Comparison of ENCODE assay signal across 9 cellular contexts in the genomic region with DNA sequence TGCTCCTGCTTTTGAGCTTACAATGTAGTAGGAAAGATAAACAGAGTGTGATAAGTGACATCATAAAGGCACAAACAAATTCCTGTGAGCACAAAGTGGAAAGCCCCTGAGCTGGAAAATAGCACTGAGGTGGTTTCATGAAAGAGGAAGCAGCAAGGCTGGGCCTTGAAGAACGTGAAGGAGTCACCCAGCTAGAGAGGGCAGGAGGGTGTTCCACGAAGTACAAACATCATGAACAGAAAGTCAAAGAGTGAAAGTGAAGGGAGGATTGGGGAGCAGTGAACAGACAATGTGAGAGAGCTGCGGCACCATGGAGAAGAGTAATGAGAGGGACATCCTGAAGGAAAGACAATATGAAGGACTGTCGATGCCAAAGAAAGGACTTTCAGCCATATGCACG.
DNase-seq lines count a peak whose midpoint lies in the region; ATAC-seq, FAIRE-seq and TF ChIP-seq lines count a peak whose summit lies in the region.
"Had no signal": no experiment of that assay in that cellular context is flagged by ENCODE, and none has a peak within 500 bp of the region (broad histone marks: within the 10 kb centered on the region; RNA-seq: fewer than 3 reads in every experiment).

No MANE protein-coding gene starts in this region.

- no peak for FAIRE-seq in GM12878 (lab: Jason Lieb, UNC)

- no peaks in the 10 kb centered on the region for H3K36me3 ChIP-seq in GM12878 (ENCODE audit: control insufficient read depth in 2 of 2, insufficient read depth in 2 of 2, low read length in 1 of 2)

- 25% methylated on average over 5 of the region's 5 CpGs for WGBS in GM12878 (ENCODE audit: insufficient coverage, insufficient replicate concordance, low lambda C conversion rate, missing lambda C conversion rate)

- TF ChIP-seq RAD21 in GM12878 (IDR thresholded peaks at IDR 0.05; ENCODE audit: insufficient read depth, low read depth, low read length): no peak

- POLR2A ChIA-PET in GM12878 (lab: Charles Lee): interaction anchor here (2.0 kb wide), 1 partner anchor 25 kb away, joined by 7 read pairs; no protein-coding TSS in a partner anchor

- TF ChIP-seq CTCF in GM12878 (IDR thresholded peaks at IDR 0.05 in 2 of 3, conservative IDR thresholded peaks at IDR 0.05 in 1 of 3; ENCODE audit: control insufficient read depth in 2 of 3, extremely low read depth in 1 of 3, insufficient read depth in 1 of 3, low read depth in 3 of 3, low read length in 3 of 3): no peak

- H4K20me1 ChIP-seq in GM12878 (ENCODE audit: control insufficient read depth, insufficient read depth): no peaks in the 10 kb centered on the region

- RAD21 ChIA-PET in GM12878 (lab: Charles Lee; ENCODE audit: unreplicated experiment): interaction anchor here (0.9 to 3.0 kb wide), 14 partner anchors 8 to 755 kb away, joined by 3 to 18 read pairs (median 4); no protein-coding TSS in a partner anchor

- CTCF ChIA-PET in GM12878 (lab: Yijun Ruan, JAX): interaction anchor here (0.9 to 1.3 kb wide), 3 partner anchors 13 to 22 kb away, joined by 3 to 4 read pairs (median 3); no protein-coding TSS in a partner anchor

- H3K4me2 ChIP-seq in GM12878 (ENCODE audit: control insufficient read depth, insufficient read depth): peak overlapping the region; percentile 63

- no peak overlapping the region for H2AFZ ChIP-seq in GM12878 (ENCODE audit: control insufficient read depth, low read depth, low read length)

- in situ Hi-C loops in GM12878 (cut with MboI): no loop called here

- no peak overlapping the region for H3K9ac ChIP-seq in GM12878 (ENCODE audit: control insufficient read depth, insufficient read depth, low read length)

- TF ChIP-seq EP300 in GM12878 (IDR thresholded peaks at IDR 0.05; ENCODE audit: borderline replicate concordance in 1 of 2, control insufficient read depth in 1 of 2, low read depth in 2 of 2, low read length in 2 of 2): 0 out of 4 replicates have a peak, but pooled peaks of 1 of the 2 experiments have one; percentile 11

- BruUV-seq in GM12878 (replicated peaks; lab: Mats Ljungman, UMichigan): no TSS peak

- no peak overlapping the region for H3K27ac ChIP-seq in GM12878 (ENCODE audit: control insufficient read depth, insufficient read depth)
- H3K27ac ChIP-seq: 22Rv1 had no signal

- H3K79me2 ChIP-seq in GM12878 (ENCODE audit: control insufficient read depth, insufficient read depth, low read length): no peaks in the 10 kb centered on the region

- peaks cover 0 to 3% of the 10 kb centered on the region in 2 experiments; a peak in 2 of 4 replicates for H3K27me3 ChIP-seq in GM12878 (replicated peaks in 1 of 2; ENCODE audit: control insufficient read depth in 2 of 2, insufficient read depth in 2 of 2, low read length in 1 of 2)

- no peak for TF ChIP-seq POLR2A in GM12878 (IDR thresholded peaks at IDR 0.05; ENCODE audit: low read depth, low read length)

- peak; percentile 18 for DNase-seq in DMS53 (lab: John Stamatoyannopoulos, UW)
- DNase-seq in DMS53 treated with DMSO at 0.1 percent for 48 hours (lab: John Stamatoyannopoulos, UW; ENCODE audit: unreplicated experiment): no peak
- DNase-seq in NOMO-1 treated with dmso at 0.1 percent for 144 hours (lab: John Stamatoyannopoulos, UW; ENCODE audit: unreplicated experiment): peak; percentile 27
- DNase-seq in GM12878 (ENCODE audit: low read depth, low spot score): peak; percentile 47
- peak; percentile 18 to 38 for DNase-seq in stimulated activated CD8-positive, alpha-beta memory T cell treated with anti-CD3 and anti-CD28 coated beads, Interleukin-7, amount 100 ng/mL, for 4 hours (ENCODE audit: low read depth in 2 of 2)
- no peak for DNase-seq in NCI-H69 (lab: John Stamatoyannopoulos, UW)
- no peak for DNase-seq in NCI-H2196 (lab: John Stamatoyannopoulos, UW; ENCODE audit: unreplicated experiment)

- no peak overlapping the region for H3K4me3 ChIP-seq in GM12878

- ATAC-seq in GM12878: peak; percentile 79
- no peak for ATAC-seq in HG03280 (IDR thresholded peaks at IDR 0.05; ENCODE audit: unreplicated experiment)

- SMC1A ChIA-PET in GM12878 (lab: Charles Lee; ENCODE audit: uncharacterized antibody, unreplicated experiment): interaction anchor here (0.6 to 5.1 kb wide), 13 partner anchors 10 to 297 kb away, joined by 3 to 23 read pairs (median 4); no protein-coding TSS in a partner anchor

- intact Hi-C loops in GM12878 (cut with micrococcal nuclease; ENCODE audit: unreplicated experiment): loop anchor here (5.0 kb wide), 1 partner anchor 211 kb away; no protein-coding TSS in a partner anchor

- no peaks in the 10 kb centered on the region for H3K9me3 ChIP-seq in GM12878 (replicated peaks; ENCODE audit: control insufficient read depth, insufficient read depth, low read length)

- H3K4me1 ChIP-seq in GM12878 (ENCODE audit: control insufficient read depth, insufficient read depth, low read length): peaks cover 33% of the 10 kb centered on the region

TF ChIP-seq in GM12878, 131 proteins besides CTCF, POLR2A, EP300 and RAD21 (continues in another document):
- TF ChIP-seq ZBTB11 (CRISPR knock-in tag; IDR thresholded peaks at IDR 0.05): no peak
- peak; percentile 92 to 95 for TF ChIP-seq IKZF2 (IDR thresholded peaks at IDR 0.05)
- peak; percentile 68 for TF ChIP-seq EED (IDR thresholded peaks at IDR 0.05; ENCODE audit: low read depth)
- TF ChIP-seq RELA (IDR thresholded peaks at IDR 0.05; ENCODE audit: borderline replicate concordance, partially characterized antibody): peak; percentile 78
- TF ChIP-seq HDGF (IDR thresholded peaks at IDR 0.05): peak; percentile 50; the same call in 1 of the 2 replicates
- TF ChIP-seq RUNX3 (IDR thresholded peaks at IDR 0.05; ENCODE audit: low read length): peak; percentile 62
- TF ChIP-seq NBN (IDR thresholded peaks at IDR 0.05): peak; percentile 59; the same call in 1 of the 2 replicates
- TF ChIP-seq CHD2 (IDR thresholded peaks at IDR 0.05; ENCODE audit: borderline replicate concordance, low read depth, low read length): 0 out of 2 replicates have a peak, but pooled peaks have one; percentile 46
- peak; percentile 59; the same call in 1 of the 2 replicates for TF ChIP-seq CREB1 (IDR thresholded peaks at IDR 0.05; ENCODE audit: low read depth)
- TF ChIP-seq IKZF1 (conservative IDR thresholded peaks at IDR 0.05): peak; percentile 84
- TF ChIP-seq GATAD2B (conservative IDR thresholded peaks at IDR 0.05; ENCODE audit: low read depth): peak; percentile 44; the same call in 1 of the 2 replicates
- TF ChIP-seq, protein P1, sequence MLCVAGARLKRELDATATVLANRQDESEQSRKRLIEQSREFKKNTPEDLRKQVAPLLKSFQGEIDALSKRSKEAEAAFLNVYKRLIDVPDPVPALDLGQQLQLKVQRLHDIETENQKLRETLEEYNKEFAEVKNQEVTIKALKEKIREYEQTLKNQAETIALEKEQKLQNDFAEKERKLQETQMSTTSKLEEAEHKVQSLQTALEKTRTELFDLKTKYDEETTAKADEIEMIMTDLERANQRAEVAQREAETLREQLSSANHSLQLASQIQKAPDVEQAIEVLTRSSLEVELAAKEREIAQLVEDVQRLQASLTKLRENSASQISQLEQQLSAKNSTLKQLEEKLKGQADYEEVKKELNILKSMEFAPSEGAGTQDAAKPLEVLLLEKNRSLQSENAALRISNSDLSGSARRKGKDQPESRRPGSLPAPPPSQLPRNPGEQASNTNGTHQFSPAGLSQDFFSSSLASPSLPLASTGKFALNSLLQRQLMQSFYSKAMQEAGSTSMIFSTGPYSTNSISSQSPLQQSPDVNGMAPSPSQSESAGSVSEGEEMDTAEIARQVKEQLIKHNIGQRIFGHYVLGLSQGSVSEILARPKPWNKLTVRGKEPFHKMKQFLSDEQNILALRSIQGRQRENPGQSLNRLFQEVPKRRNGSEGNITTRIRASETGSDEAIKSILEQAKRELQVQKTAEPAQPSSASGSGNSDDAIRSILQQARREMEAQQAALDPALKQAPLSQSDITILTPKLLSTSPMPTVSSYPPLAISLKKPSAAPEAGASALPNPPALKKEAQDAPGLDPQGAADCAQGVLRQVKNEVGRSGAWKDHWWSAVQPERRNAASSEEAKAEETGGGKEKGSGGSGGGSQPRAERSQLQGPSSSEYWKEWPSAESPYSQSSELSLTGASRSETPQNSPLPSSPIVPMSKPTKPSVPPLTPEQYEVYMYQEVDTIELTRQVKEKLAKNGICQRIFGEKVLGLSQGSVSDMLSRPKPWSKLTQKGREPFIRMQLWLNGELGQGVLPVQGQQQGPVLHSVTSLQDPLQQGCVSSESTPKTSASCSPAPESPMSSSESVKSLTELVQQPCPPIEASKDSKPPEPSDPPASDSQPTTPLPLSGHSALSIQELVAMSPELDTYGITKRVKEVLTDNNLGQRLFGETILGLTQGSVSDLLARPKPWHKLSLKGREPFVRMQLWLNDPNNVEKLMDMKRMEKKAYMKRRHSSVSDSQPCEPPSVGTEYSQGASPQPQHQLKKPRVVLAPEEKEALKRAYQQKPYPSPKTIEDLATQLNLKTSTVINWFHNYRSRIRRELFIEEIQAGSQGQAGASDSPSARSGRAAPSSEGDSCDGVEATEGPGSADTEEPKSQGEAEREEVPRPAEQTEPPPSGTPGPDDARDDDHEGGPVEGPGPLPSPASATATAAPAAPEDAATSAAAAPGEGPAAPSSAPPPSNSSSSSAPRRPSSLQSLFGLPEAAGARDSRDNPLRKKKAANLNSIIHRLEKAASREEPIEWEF (IDR thresholded peaks at IDR 0.05; ENCODE audit: insufficient replicate concordance, low read depth, low read length): no peak

Comparison
In these comparisons a context has a peak if more than half of its experiments do, and no peak if none do; other contexts are left out.
1. DNase-seq: peak in DMS53 (single experiment), NOMO-1 treated with dmso at 0.1 percent for 144 hours (single experiment), GM12878 (single experiment) and stimulated activated CD8-positive, alpha-beta memory T cell treated with anti-CD3 and anti-CD28 coated beads, Interleukin-7, amount 100 ng/mL, for 4 hours (2 of 2); none in DMS53 treated with DMSO at 0.1 percent for 48 hours (single experiment), NCI-H69 (single experiment) and NCI-H2196 (single experiment).